7 cellular contexts compared by ENCODE assay signal in genomic region chr17:82238562-82239201, GRCh38. TPM values are rescaled to one million over a fixed set of nuclear protein-coding genes. Genes with fewer than 3 reads are reported as not detected.
A peak's percentile ranks its signal among the peaks of the same experiment; 100 is the strongest.
DNase-seq lines count a peak whose midpoint lies in the region; ATAC-seq and TF ChIP-seq lines count a peak whose summit lies in the region.

No MANE protein-coding gene starts in this region.

- no peak for TF ChIP-seq CTCF in HEK293 (tag by site-specific recombination; IDR thresholded peaks at IDR 0.05)

- POLR2A ChIA-PET in HEK293 (lab: Yijun Ruan, JAX), result interaction anchor here (1.0 to 2.4 kb wide), 2 partner anchors 50 to 54 kb away, joined by 3 to 9 read pairs; no protein-coding TSS in a partner anchor

- H3K4me3 ChIP-seq in HEK293 (ENCODE audit: low read depth, low read length), result no peak overlapping the region

- peaks cover 15% of the 10 kb centered on the region for H3K4me1 ChIP-seq in HEK293 (ENCODE audit: control insufficient read depth, insufficient read depth, low read length)

- H3K36me3 ChIP-seq in HEK293 (ENCODE audit: control insufficient read depth in 2 of 2, insufficient read depth in 1 of 2, low read length in 2 of 2), result peaks cover 0 to 43% of the 10 kb centered on the region in 2 experiments; a peak in 1 of 3 replicates

- no peaks in the 10 kb centered on the region for H3K27me3 Mint-ChIP-seq in T-helper 17 cell

- H3K4me1 Mint-ChIP-seq in T-helper 17 cell, result peaks cover 35% of the 10 kb centered on the region

- peak overlapping the region; percentile 86 for H3K4me3 Mint-ChIP-seq in T-helper 17 cell

- H3K36me3 Mint-ChIP-seq in T-helper 17 cell (ENCODE audit: low read depth), result peaks cover 6% of the 10 kb centered on the region

- CTCF ChIA-PET in HEK293 (lab: Yijun Ruan, JAX), result interaction anchor here (0.9 to 2.4 kb wide), 5 partner anchors 10 to 208 kb away, joined by 3 to 10 read pairs (median 8); partner anchors contain the start of gene SLC16A3

- DNase-seq in T-helper 17 cell (peak; percentile 41 to 72 (median 63)), iris pigment epithelial cell (ENCODE audit: low read depth) (peak; percentile 95), cortex of kidney (lab: John Stamatoyannopoulos, UW) (no peak)
- peak; percentile 61 to 62 for DNase-seq in stimulated activated CD4-positive, alpha-beta T cell treated with anti-CD3 and anti-CD28 coated beads, Interleukin-15, amount 100 ng/mL, for 48 hours (ENCODE audit: low read depth in 2 of 2)

- ATAC-seq in T-helper 17 cell (peak; percentile 60), GM19452 (IDR thresholded peaks at IDR 0.05; ENCODE audit: unreplicated experiment) (no peak)

- H3K27ac ChIP-seq in HEK293 (ENCODE audit: extremely low read depth, low read depth, low read length) (peak overlapping the region; percentile 58), angular gyrus (ENCODE audit: low read depth, low read length) (peak overlapping the region; percentile 48)

- H3K27ac Mint-ChIP-seq in T-helper 17 cell, result peak overlapping the region; percentile 84

- H3K9me3 ChIP-seq in HEK293 (ENCODE audit: control insufficient read depth, insufficient read depth, low read depth, low read length) (no peaks in the 10 kb centered on the region), T-helper 17 cell (ENCODE audit: control insufficient read depth, low read length, poor library complexity, severe bottlenecking) (no peaks in the 10 kb centered on the region)

TF ChIP-seq in HEK293, 187 proteins besides CTCF, POLR2A, EP300 and RAD21 (continues in another document):
- TF ChIP-seq ZBTB1 (tag by site-specific recombination; IDR thresholded peaks at IDR 0.05) (no peak), KLF8 (tag by site-specific recombination; IDR thresholded peaks at IDR 0.05) (peak; percentile 35; the same call in 1 of the 2 replicates), ZNF600 (tag by site-specific recombination; IDR thresholded peaks at IDR 0.05) (peak; percentile 52), MZF1 (tag by site-specific recombination; IDR thresholded peaks at IDR 0.05; ENCODE audit: borderline replicate concordance) (no peak), EGR2 (tag by site-specific recombination; IDR thresholded peaks at IDR 0.05; ENCODE audit: low read depth) (peak; percentile 93), ZFHX2 (tag by site-specific recombination; conservative IDR thresholded peaks at IDR 0.05) (peak; percentile 88), KLF1 (tag by site-specific recombination; IDR thresholded peaks at IDR 0.05) (peak; percentile 91), PATZ1 (tag by site-specific recombination; IDR thresholded peaks at IDR 0.05) (peak; percentile 82), AEBP2 (tag by site-specific recombination; IDR thresholded peaks at IDR 0.05; ENCODE audit: borderline replicate concordance) (no peak), ZNF423 (tag by site-specific recombination; IDR thresholded peaks at IDR 0.05) (peak; percentile 49; the same call in 1 of the 2 replicates), SCRT1 (tag by site-specific recombination; IDR thresholded peaks at IDR 0.05; ENCODE audit: borderline replicate concordance) (0 out of 2 replicates have a peak, but pooled peaks have one; percentile 41), ZNF146 (tag by site-specific recombination; IDR thresholded peaks at IDR 0.05) (no peak), ZNF580 (tag by site-specific recombination; IDR thresholded peaks at IDR 0.05) (no peak), ZNF670 (tag by site-specific recombination; IDR thresholded peaks at IDR 0.05; ENCODE audit: low read depth) (no peak), PRDM6 (tag by site-specific recombination; IDR thresholded peaks at IDR 0.05) (no peak)
- TF ChIP-seq, protein P1, sequence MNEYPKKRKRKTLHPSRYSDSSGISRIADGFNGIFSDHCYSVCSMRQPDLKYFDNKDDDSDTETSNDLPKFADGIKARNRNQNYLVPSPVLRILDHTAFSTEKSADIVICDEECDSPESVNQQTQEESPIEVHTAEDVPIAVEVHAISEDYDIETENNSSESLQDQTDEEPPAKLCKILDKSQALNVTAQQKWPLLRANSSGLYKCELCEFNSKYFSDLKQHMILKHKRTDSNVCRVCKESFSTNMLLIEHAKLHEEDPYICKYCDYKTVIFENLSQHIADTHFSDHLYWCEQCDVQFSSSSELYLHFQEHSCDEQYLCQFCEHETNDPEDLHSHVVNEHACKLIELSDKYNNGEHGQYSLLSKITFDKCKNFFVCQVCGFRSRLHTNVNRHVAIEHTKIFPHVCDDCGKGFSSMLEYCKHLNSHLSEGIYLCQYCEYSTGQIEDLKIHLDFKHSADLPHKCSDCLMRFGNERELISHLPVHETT (tag by site-specific recombination; IDR thresholded peaks at IDR 0.05), result no peak
- TF ChIP-seq, protein P2, sequence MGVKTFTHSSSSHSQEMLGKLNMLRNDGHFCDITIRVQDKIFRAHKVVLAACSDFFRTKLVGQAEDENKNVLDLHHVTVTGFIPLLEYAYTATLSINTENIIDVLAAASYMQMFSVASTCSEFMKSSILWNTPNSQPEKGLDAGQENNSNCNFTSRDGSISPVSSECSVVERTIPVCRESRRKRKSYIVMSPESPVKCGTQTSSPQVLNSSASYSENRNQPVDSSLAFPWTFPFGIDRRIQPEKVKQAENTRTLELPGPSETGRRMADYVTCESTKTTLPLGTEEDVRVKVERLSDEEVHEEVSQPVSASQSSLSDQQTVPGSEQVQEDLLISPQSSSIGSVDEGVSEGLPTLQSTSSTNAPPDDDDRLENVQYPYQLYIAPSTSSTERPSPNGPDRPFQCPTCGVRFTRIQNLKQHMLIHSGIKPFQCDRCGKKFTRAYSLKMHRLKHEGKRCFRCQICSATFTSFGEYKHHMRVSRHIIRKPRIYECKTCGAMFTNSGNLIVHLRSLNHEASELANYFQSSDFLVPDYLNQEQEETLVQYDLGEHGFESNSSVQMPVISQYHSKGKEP (tag by site-specific recombination; IDR thresholded peaks at IDR 0.05), result no peak

RNA-seq across cellular contexts. Expression of gene SLC16A3, which starts 9.8 kb away (rescaled TPM):
- 10 to 100 TPM; 47.2 to 56.2 TPM for total RNA-seq in T-helper 17 cell

RNA-seq across cellular contexts. Expression of gene CCDC57, which starts 26.0 kb away (rescaled TPM):
- total RNA-seq in T-helper 17 cell, result 10 to 100 TPM; 79.1 to 89.0 TPM

RNA-seq across cellular contexts. Expression of gene CSNK1D, which starts 34.8 kb away (rescaled TPM):
- total RNA-seq in T-helper 17 cell, result 100 to 1,000 TPM; 218 to 273 TPM
